23 cellular contexts compared by ENCODE assay signal in the genomic region with DNA sequence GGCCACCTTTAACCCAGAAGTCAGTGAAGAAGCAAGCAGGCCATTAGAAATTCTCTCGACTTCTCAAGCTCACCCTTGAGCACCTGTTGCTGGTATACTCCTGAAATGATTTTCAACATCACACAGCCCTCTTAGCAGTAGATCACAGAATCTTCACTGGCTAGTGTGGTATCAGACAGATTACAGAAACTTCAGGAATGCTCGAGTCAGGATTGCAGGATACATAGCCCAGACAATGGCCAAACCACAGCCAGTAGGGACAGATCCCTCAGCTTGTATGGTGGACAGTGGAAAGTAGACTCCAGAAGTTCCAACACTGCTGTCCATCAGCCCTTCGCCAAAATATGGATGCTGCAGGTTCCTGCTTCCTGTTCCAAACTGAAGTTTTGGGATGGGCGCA. TPM values are rescaled to one million over a fixed set of nuclear protein-coding genes. Genes with fewer than 3 reads are reported as not detected.
"Had no signal": no experiment of that assay in that cellular context is flagged by ENCODE, and none has a peak within 500 bp of the region (broad histone marks: within the 10 kb centered on the region; RNA-seq: fewer than 3 reads in every experiment).

No MANE protein-coding gene starts in this region.

- H3K79me2 ChIP-seq: hepatocyte had no signal

- H2AFZ ChIP-seq: hepatocyte had no signal

- ATAC-seq: activated CD8-positive, alpha-beta T cell treated with anti-CD3 and anti-CD28 coated beads, Interleukin-2, amount 10 ng/mL, durations not matched to agents 7 days and 5 days; left lobe of liver; right cardiac atrium; stimulated activated naive CD8-positive, alpha-beta T cell treated with anti-CD3 and anti-CD28 coated beads, Interleukin-15, amount 100 ng/mL, for 72 hours had no signal

- DNase-seq: activated CD4-positive, alpha-beta T cell treated with anti-CD3 and anti-CD28 coated beads, Interleukin-2, amount 10 ng/mL, durations not matched to agents 24 days and 14 days; activated CD4-positive, CD25-positive, alpha-beta regulatory T cell; activated CD8-positive, alpha-beta memory T cell treated with anti-CD3 and anti-CD28 coated beads, Interleukin-2, amount 50 U/mL, for 4 hours; activated CD8-positive, alpha-beta T cell treated with anti-CD3 and anti-CD28 coated beads, Interleukin-2, amount 10 ng/mL, durations not matched to agents 7 days and 5 days; activated gamma-delta T cell treated with Interleukin-2 at 50 U/mL for 16 hours; activated T-cell treated with anti-CD3 and anti-CD28 coated beads, Interleukin-2, amount 50 U/mL, for 72 hours; amygdala; endodermal cell; nucleus accumbens; right cardiac atrium; stimulated activated CD4-positive, alpha-beta T cell treated with anti-CD3 and anti-CD28 coated beads, Interleukin-1b, Interleukin-23, amount 100 ng/mL, for 48 hours; stimulated activated naive CD8-positive, alpha-beta T cell treated with anti-CD3 and anti-CD28 coated beads, Interleukin-15, amount 100 ng/mL, for 72 hours; SW 1271 had no signal

- H3K4me3 ChIP-seq: hepatocyte had no signal

- H3K27ac ChIP-seq: hepatocyte had no signal

- FAIRE-seq: keratinocyte had no signal

- H3K27me3 ChIP-seq: hepatocyte had no signal

- H3K4me2 ChIP-seq: hepatocyte had no signal

RNA-seq across cellular contexts. Expression of a gene that starts 4.5 kb away (rescaled TPM):
- total RNA-seq: activated CD4-positive, alpha-beta T cell treated with anti-CD3 and anti-CD28 coated beads, Interleukin-2, amount 10 ng/mL, durations not matched to agents 24 days and 14 days; activated CD8-positive, alpha-beta T cell treated with anti-CD3 and anti-CD28 coated beads, Interleukin-2, amount 10 ng/mL, durations not matched to agents 7 days and 5 days; activated T-cell treated with anti-CD3 and anti-CD28 coated beads, Interleukin-2, amount 50 U/mL, for 72 hours; dermis microvascular lymphatic vessel endothelial cell; endodermal cell; epithelial cell of proximal tubule; glomerular endothelial cell; hepatocyte; left lobe of liver; lung microvascular endothelial cell; mononuclear cell; posterior vena cava; temporal lobe had no signal
- polyA plus RNA-seq: hepatocyte, keratinocyte had no signal

RNA-seq across cellular contexts. Expression of a gene that starts 21.8 kb away (rescaled TPM):
- total RNA-seq: activated CD4-positive, alpha-beta T cell treated with anti-CD3 and anti-CD28 coated beads, Interleukin-2, amount 10 ng/mL, durations not matched to agents 24 days and 14 days; activated CD8-positive, alpha-beta T cell treated with anti-CD3 and anti-CD28 coated beads, Interleukin-2, amount 10 ng/mL, durations not matched to agents 7 days and 5 days; activated T-cell treated with anti-CD3 and anti-CD28 coated beads, Interleukin-2, amount 50 U/mL, for 72 hours; dermis microvascular lymphatic vessel endothelial cell; endodermal cell; epithelial cell of proximal tubule; glomerular endothelial cell; hepatocyte; lung microvascular endothelial cell; mononuclear cell; temporal lobe had no signal
- polyA plus RNA-seq: hepatocyte, keratinocyte had no signal
